ENCODE assay signal across 8 cellular contexts in genomic region chr1:153963850-153964331, GRCh38. TPM values are rescaled to one million over a fixed set of nuclear protein-coding genes. Genes with fewer than 3 reads are reported as not detected.
A peak's percentile ranks its signal among the peaks of the same experiment; 100 is the strongest.
DNase-seq lines count a peak whose midpoint lies in the region; ATAC-seq, FAIRE-seq and TF ChIP-seq lines count a peak whose summit lies in the region.

No MANE protein-coding gene starts in this region.

- peak overlapping the region; percentile 93 for H3K4me2 ChIP-seq in Karpas-422 (ENCODE audit: low read depth, low read length, poor library complexity, severe bottlenecking)

- H3K36me3 ChIP-seq in Karpas-422 (ENCODE audit: insufficient read depth, low read length) = peaks cover 8% of the 10 kb centered on the region; the same call in 1 of the 2 replicates
- peaks cover 0 to 18% of the 10 kb centered on the region in 2 donors for H3K36me3 ChIP-seq in adrenal gland (replicated peaks in 1 of 2)
- H3K36me3 ChIP-seq in iPS-20b (ENCODE audit: insufficient read depth, low read depth, low read length) = peaks cover 30% of the 10 kb centered on the region
- no peaks in the 10 kb centered on the region for H3K36me3 ChIP-seq in small intestine (ENCODE audit: control insufficient read depth in 2 of 2, insufficient read depth in 2 of 2, low read length in 2 of 2)

- no peaks in the 10 kb centered on the region for H3K9me2 ChIP-seq in Karpas-422 (replicated peaks; ENCODE audit: insufficient read depth, low read length)

- peak overlapping the region; percentile 94 for H3K9ac ChIP-seq in Karpas-422 (ENCODE audit: low read length)
- peak overlapping the region; percentile 93 for H3K9ac ChIP-seq in iPS-20b (ENCODE audit: low read depth, low read length)

- FAIRE-seq in small intestine (lab: Jason Lieb, UNC) = no peak

- no peaks in the 10 kb centered on the region for H3K27me3 ChIP-seq in Karpas-422 (ENCODE audit: low read length)
- no peaks in the 10 kb centered on the region for H3K27me3 ChIP-seq in adrenal gland
- no peaks in the 10 kb centered on the region for H3K27me3 ChIP-seq in iPS-20b (ENCODE audit: insufficient read depth, low read length)
- H3K27me3 ChIP-seq in small intestine (ENCODE audit: control insufficient read depth in 2 of 2, insufficient read depth in 2 of 2, low read length in 2 of 2) = no peaks in the 10 kb centered on the region

- DNase-seq in SHP77 (lab: John Stamatoyannopoulos, UW) (peak; percentile 53 to 67), SHP77 treated with DMSO at 0.1 percent for 48 hours (lab: John Stamatoyannopoulos, UW) (no peak), Karpas-422 (peak; percentile 49), adrenal gland (peak in 1 of 7 donors; percentile 34), small intestine (no peak)
- no peak for DNase-seq in effector CD4-positive, alpha-beta T cell

- TF ChIP-seq POLR2A in adrenal gland (IDR thresholded peaks at IDR 0.05) = no peak

- H3K4me1 ChIP-seq in Karpas-422 (ENCODE audit: low read length) (peaks cover 64% of the 10 kb centered on the region), adrenal gland (replicated peaks in 1 of 2) (peaks cover 29 to 51% of the 10 kb centered on the region in 2 donors), iPS-20b (ENCODE audit: insufficient read depth, low read length) (peaks cover 19% of the 10 kb centered on the region; the same call in 1 of the 2 replicates), small intestine (ENCODE audit: control insufficient read depth in 2 of 2, insufficient read depth in 1 of 2, low read depth in 1 of 2, low read length in 1 of 2) (peaks cover 2 to 10% of the 10 kb centered on the region in 2 donors)

- 1 to 10% (median 2%) methylated on average over 22 of the region's 22 CpGs for WGBS in adrenal gland, 4 donors
- WGBS in small intestine, 3 donors = 2 to 3% (median 2%) methylated on average over 22 of the region's 22 CpGs

- intact Hi-C loops in adrenal gland (cut with DNase I) = no loop called here

- 0 out of 2 replicates have a peak overlapping the region, but pooled peaks have one; percentile 28 for H2AFZ ChIP-seq in Karpas-422 (ENCODE audit: low read length)

- no peak for ATAC-seq in HG03175 (IDR thresholded peaks at IDR 0.05; ENCODE audit: unreplicated experiment)

- H3K79me2 ChIP-seq in Karpas-422 (ENCODE audit: low read length) = peaks cover 40% of the 10 kb centered on the region

- H3K4me3 ChIP-seq in Karpas-422 (ENCODE audit: low read length) (peak overlapping the region; percentile 86), adrenal gland (peak overlapping the region in 2 of 4 donors; percentile 61 to 84), iPS-20b (ENCODE audit: low read length) (peak overlapping the region; percentile 90), small intestine (ENCODE audit: low read depth in 1 of 2, low read length in 2 of 2) (peak overlapping the region; percentile 64 to 68)

- TF ChIP-seq CTCF in adrenal gland (IDR thresholded peaks at IDR 0.05) = no peak

- H3K27ac ChIP-seq in Karpas-422 (ENCODE audit: low read length) (peak overlapping the region; percentile 65), adrenal gland (peak overlapping the region; percentile 82 to 97 (median 93)), iPS-20b (ENCODE audit: low read length) (peak overlapping the region; percentile 80), small intestine (ENCODE audit: low read depth in 1 of 2, low read length in 1 of 2) (peak overlapping the region; percentile 33 to 95)

- H3K9me3 ChIP-seq in Karpas-422 (ENCODE audit: low read length) = no peaks in the 10 kb centered on the region
- no peaks in the 10 kb centered on the region for H3K9me3 ChIP-seq in adrenal gland (replicated peaks in 1 of 3)
- no peaks in the 10 kb centered on the region for H3K9me3 ChIP-seq in iPS-20b (ENCODE audit: insufficient read depth, low read depth, low read length)
- H3K9me3 ChIP-seq in small intestine (ENCODE audit: control insufficient read depth, low read depth) = no peaks in the 10 kb centered on the region

- H4K20me1 ChIP-seq in Karpas-422 (ENCODE audit: insufficient read depth, low read depth, low read length) = no peaks in the 10 kb centered on the region

RNA-seq across cellular contexts. Expression of gene SLC39A1, which starts 0.6 kb away (rescaled TPM):
- total RNA-seq in Karpas-422 (2014; rRNA removed; shearing (Covaris generic); ENCODE audit: low replicate concordance) = 27.1 and 59.5 TPM in 2 replicates
- total RNA-seq in adrenal gland = 100 to 1,000 TPM in 7 of 8 donors, 10 to 100 TPM in 1; 96.5 to 173 (median 118) TPM
- polyA plus RNA-seq in adrenal gland = 10 to 100 TPM; 29.1 to 85.1 (median 63.9) TPM
- 10 to 100 TPM; 23.7 to 89.9 (median 40.8) TPM for polyA plus RNA-seq in small intestine

RNA-seq across cellular contexts. Expression of gene CREB3L4, which starts 3.8 kb away (rescaled TPM):
- total RNA-seq in Karpas-422 (2014; rRNA removed; shearing (Covaris generic); ENCODE audit: low replicate concordance) = 22.2 and 44.0 TPM in 2 replicates
- 10 to 100 TPM in 7 of 8 donors, 1 to 10 TPM in 1; 5.1 to 16.7 (median 15.0) TPM for total RNA-seq in adrenal gland
- polyA plus RNA-seq in adrenal gland = 10 to 100 TPM in 2 of 3 donors, 1 to 10 TPM in 1; 6.3 to 21.8 (median 19.0) TPM
- 10 to 100 TPM in 1 of 3 donors, 1 to 10 TPM in 2; 5.8 to 16.9 (median 6.5) TPM for polyA plus RNA-seq in small intestine

RNA-seq across cellular contexts. Expression of gene CRTC2, which starts 5.5 kb away (rescaled TPM):
- total RNA-seq in Karpas-422 (2014; rRNA removed; shearing (Covaris generic); ENCODE audit: low replicate concordance) = 27.9 and 28.3 TPM in 2 replicates
- 10 to 100 TPM; 15.3 to 53.6 (median 31.8) TPM for total RNA-seq in adrenal gland
- polyA plus RNA-seq in adrenal gland (100 to 1,000 TPM in 1 of 3 donors, 10 to 100 TPM in 2; 27.1 to 138 (median 75.0) TPM), small intestine (10 to 100 TPM; 21.7 to 49.4 (median 32.7) TPM)

RNA-seq across cellular contexts. Expression of gene JTB, which starts 13.6 kb away (rescaled TPM):
- total RNA-seq in Karpas-422 (2014; rRNA removed; shearing (Covaris generic); ENCODE audit: low replicate concordance) = 314 and 343 TPM in 2 replicates
- 100 to 1,000 TPM; 103 to 327 (median 179) TPM for total RNA-seq in adrenal gland
- polyA plus RNA-seq in adrenal gland (100 to 1,000 TPM in 2 of 3 donors, 10 to 100 TPM in 1; 68.3 to 144 (median 140) TPM), small intestine (100 to 1,000 TPM; 230 to 307 (median 244) TPM)

RNA-seq across cellular contexts. Expression of gene DENND4B, which starts 17.4 kb away (rescaled TPM):
- 39.6 and 65.2 TPM in 2 replicates for total RNA-seq in Karpas-422 (2014; rRNA removed; shearing (Covaris generic); ENCODE audit: low replicate concordance)
- total RNA-seq in adrenal gland = 10 to 100 TPM; 22.5 to 72.5 (median 36.7) TPM
- polyA plus RNA-seq in adrenal gland (100 to 1,000 TPM in 1 of 3 donors, 10 to 100 TPM in 2; 14.4 to 110 (median 63.7) TPM), small intestine (10 to 100 TPM; 18.9 to 20.9 (median 19.7) TPM)

Comparison
In these comparisons a context has a peak if more than half of its experiments do, and no peak if none do; other contexts are left out.
1. DNase-seq: peak in SHP77 (2 of 2) and Karpas-422 (single experiment); none in SHP77 treated with DMSO at 0.1 percent for 48 hours (single experiment), small intestine (single experiment) and effector CD4-positive, alpha-beta T cell (single experiment).
2. Peak in every context shown above with its lines, with median percentiles within 50 percentile points of each other: H3K27ac ChIP-seq.